In the genomic region with DNA sequence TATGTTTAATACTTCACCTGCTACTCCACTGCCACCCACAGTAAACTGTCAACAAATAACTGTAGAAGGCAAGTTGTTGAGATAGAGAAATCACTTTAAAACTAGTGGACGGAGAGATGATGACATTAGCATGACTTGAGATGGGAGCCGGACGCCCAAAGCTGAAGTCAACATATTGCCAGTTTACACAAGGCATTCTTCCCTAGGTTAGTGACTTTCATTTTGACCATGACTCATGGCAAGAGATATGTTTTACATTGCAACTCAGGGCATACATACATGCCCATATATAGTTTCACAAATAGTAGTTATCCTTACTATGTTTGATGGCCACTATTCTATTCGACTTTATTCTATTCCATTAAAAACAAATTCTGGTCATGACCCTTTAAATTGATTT, we compare ENCODE assay signal across 27 cellular contexts.
"Had no signal": no experiment of that assay in that cellular context is flagged by ENCODE, and none has a peak within 500 bp of the region (broad histone marks: within the 10 kb centered on the region; RNA-seq: fewer than 3 reads in every experiment).

No MANE protein-coding gene starts in this region.

- H3K9me3 ChIP-seq: left lung, lower lobe of right lung, neutrophil, ovary, prostate gland, spleen, suprapubic skin, thoracic aorta, tibial artery, upper lobe of right lung had no signal

- H3K4me3 ChIP-seq: left lung, lower lobe of right lung, neural progenitor cell, ovary, prostate gland, skin epidermis, spleen, suprapubic skin, thoracic aorta, tibial artery, upper lobe of right lung had no signal

- H3K27me3 ChIP-seq: left lung, neural progenitor cell, ovary, tibial artery, upper lobe of right lung had no signal

- H3K4me1 ChIP-seq: left lung, lower lobe of right lung, prostate gland, spleen, suprapubic skin, tibial artery, upper lobe of right lung had no signal

- H3K27ac ChIP-seq: left lung, lower lobe of right lung, neural progenitor cell, neutrophil, ovary, prostate gland, skin epidermis, spleen, suprapubic skin, thoracic aorta, tibial artery, upper lobe of right lung had no signal

- H2AFZ ChIP-seq: neural progenitor cell had no signal

- H3K36me3 ChIP-seq: left lung, lower lobe of right lung, neural progenitor cell, neutrophil, ovary, prostate gland, spleen, suprapubic skin, thoracic aorta, tibial artery, upper lobe of right lung had no signal

- ATAC-seq: left colon; left lung; lower lobe of right lung; natural killer cell; right cardiac atrium; sciatic nerve; stimulated activated effector memory CD8-positive, alpha-beta T cell treated with anti-CD3 and anti-CD28 coated beads, Interleukin-12 subunit alpha, Interleukin-12 subunit beta, amount 100 ng/mL, for 72 hours; upper lobe of right lung had no signal

- H3K9ac ChIP-seq: neural progenitor cell had no signal

- H3K4me2 ChIP-seq: neural progenitor cell had no signal

- DNase-seq: hypothalamus; immature natural killer cell; kidney; left colon; left lung; lower lobe of right lung; mammary epithelial cell; naive B cell; natural killer cell; nephron progenitor cell; occipital lobe; ovary; retina; right cardiac atrium; spleen; stimulated activated CD4-positive, alpha-beta T cell treated with anti-CD3 and anti-CD28 coated beads, Interleukin-4, amount 100 ng/mL, for 24 hours; stimulated activated naive CD4-positive, alpha-beta T cell; tibial artery; upper lobe of right lung had no signal
